In genomic region chr2:129609224-129609623, GRCh38 we compare ENCODE assay signal across 39 cellular contexts.
"Had no signal": no experiment of that assay in that cellular context is flagged by ENCODE, and none has a peak within 500 bp of the region (broad histone marks: within the 10 kb centered on the region; RNA-seq: fewer than 3 reads in every experiment).

No MANE protein-coding gene starts in this region.

- FAIRE-seq: astrocyte, bronchial epithelial cell had no signal

- H3K36me3 Mint-ChIP-seq: activated naive CD4-positive, alpha-beta T cell treated with anti-CD3 and anti-CD28 coated beads, Interleukin-2, amount 10 ng/mL, durations not matched to agents 7 days and 5 days; activated naive CD4-positive, alpha-beta T cell treated with anti-CD3 and anti-CD28 coated beads, Interleukin-2, amount 50 U/mL, for 24 hours; activated naive CD8-positive, alpha-beta T cell; activated naive CD8-positive, alpha-beta T cell treated with anti-CD3 and anti-CD28 coated beads for 36 hours; activated naive CD8-positive, alpha-beta T cell treated with anti-CD3 and anti-CD28 coated beads, Interleukin-2, amount 10 ng/mL, durations not matched to agents 7 days and 5 days; brain had no signal

- ATAC-seq: activated naive CD4-positive, alpha-beta T cell treated with anti-CD3 and anti-CD28 coated beads, Interleukin-2, amount 50 U/mL, for 72 hours; activated naive CD8-positive, alpha-beta T cell treated with anti-CD3 and anti-CD28 coated beads, Interleukin-2, amount 50 U/mL, for 24 hours; activated T-cell treated with anti-CD3 and anti-CD28 coated beads, Interleukin-2, amount 50 U/mL, for 4 hours; activated T-cell treated with anti-CD3 and anti-CD28 coated beads, Interleukin-2, amount 50 U/mL, for 72 hours; activated T-helper 17 cell treated with anti-CD3 and anti-CD28 coated beads, Interleukin-2, amount 50 U/mL, for 72 hours; body of pancreas had no signal

- DNase-seq: activated effector memory CD4-positive, alpha-beta T cell treated with anti-CD3 and anti-CD28 coated beads, Interleukin-2, amount 50 U/mL, for 16 hours; activated effector memory CD4-positive, alpha-beta T cell treated with Interleukin-2 at 50 U/mL for 16 hours; activated gamma-delta T cell; activated gamma-delta T cell treated with Interleukin-2 at 50 U/mL for 16 hours; activated naive CD4-positive, alpha-beta T cell; activated naive CD4-positive, alpha-beta T cell treated with anti-CD3 and anti-CD28 coated beads for 36 hours; activated naive CD4-positive, alpha-beta T cell treated with anti-CD3 and anti-CD28 coated beads, Interleukin-2, amount 10 ng/mL, durations not matched to agents 7 days and 5 days; activated naive CD4-positive, alpha-beta T cell treated with anti-CD3 and anti-CD28 coated beads, Interleukin-2, amount 50 U/mL, for 16 hours; activated naive CD4-positive, alpha-beta T cell treated with Interleukin-2 at 50 U/mL for 16 hours; activated naive CD8-positive, alpha-beta T cell treated with anti-CD3 and anti-CD28 coated beads for 36 hours; activated naive CD8-positive, alpha-beta T cell treated with anti-CD3 and anti-CD28 coated beads, Interleukin-2, amount 10 ng/mL, durations not matched to agents 7 days and 5 days; activated naive CD8-positive, alpha-beta T cell treated with anti-CD3 and anti-CD28 coated beads, Interleukin-2, amount 50 U/mL, for 24 hours; activated T-cell treated with anti-CD3 and anti-CD28 coated beads, Interleukin-2, amount 50 U/mL, for 24 hours; activated T-cell treated with anti-CD3 and anti-CD28 coated beads, Interleukin-2, amount 50 U/mL, for 4 hours; activated T-cell treated with anti-CD3 and anti-CD28 coated beads, Interleukin-2, amount 50 U/mL, for 48 hours; activated T-cell treated with anti-CD3 and anti-CD28 coated beads, Interleukin-2, amount 50 U/mL, for 72 hours; adrenal gland; amniotic stem cell; amygdala; anterior cingulate cortex; aorta; body of pancreas; brain microvascular endothelial cell; caudate nucleus; central memory CD4-positive, alpha-beta T cell; cerebellar nuclear complex had no signal

- H3K4me3 Mint-ChIP-seq: activated naive CD4-positive, alpha-beta T cell treated with anti-CD3 and anti-CD28 coated beads for 36 hours; activated naive CD4-positive, alpha-beta T cell treated with anti-CD3 and anti-CD28 coated beads, Interleukin-2, amount 10 ng/mL, durations not matched to agents 7 days and 5 days; activated naive CD4-positive, alpha-beta T cell treated with anti-CD3 and anti-CD28 coated beads, Interleukin-2, amount 50 U/mL, for 24 hours; activated naive CD8-positive, alpha-beta T cell; activated naive CD8-positive, alpha-beta T cell treated with anti-CD3 and anti-CD28 coated beads for 36 hours; activated naive CD8-positive, alpha-beta T cell treated with anti-CD3 and anti-CD28 coated beads, Interleukin-2, amount 10 ng/mL, durations not matched to agents 7 days and 5 days; activated naive CD8-positive, alpha-beta T cell treated with anti-CD3 and anti-CD28 coated beads, Interleukin-2, amount 50 U/mL, for 24 hours; activated T-cell treated with anti-CD3 and anti-CD28 coated beads, Interleukin-2, amount 50 U/mL, for 24 hours; activated T-cell treated with anti-CD3 and anti-CD28 coated beads, Interleukin-2, amount 50 U/mL, for 4 hours; activated T-cell treated with anti-CD3 and anti-CD28 coated beads, Interleukin-2, amount 50 U/mL, for 72 hours; activated T-helper 1 cell treated with anti-CD3 and anti-CD28 coated beads, Interleukin-12 subunit alpha, Interleukin-12 subunit beta, Interleukin-2, Interleukin-4 antibody, amounts not matched to agents 30 ng/mL and 10 ng/mL and 1 ng/mL, durations not matched to agents 14 hours and 24 hours and 36 hours; activated T-helper 17 cell treated with anti-CD3 and anti-CD28 coated beads, Interleukin-2, amount 50 U/mL, for 72 hours; brain; central memory CD8-positive, alpha-beta T cell had no signal

- H3K9me3 ChIP-seq: adrenal gland, ascending aorta, body of pancreas, breast epithelium had no signal

- H3K27ac Mint-ChIP-seq: activated naive CD4-positive, alpha-beta T cell treated with anti-CD3 and anti-CD28 coated beads for 36 hours; activated naive CD4-positive, alpha-beta T cell treated with anti-CD3 and anti-CD28 coated beads, Interleukin-2, amount 10 ng/mL, durations not matched to agents 7 days and 5 days; activated naive CD4-positive, alpha-beta T cell treated with anti-CD3 and anti-CD28 coated beads, Interleukin-2, amount 50 U/mL, for 24 hours; activated naive CD4-positive, alpha-beta T cell treated with anti-CD3 and anti-CD28 coated beads, Interleukin-2, amount 50 U/mL, for 72 hours; activated naive CD8-positive, alpha-beta T cell; activated naive CD8-positive, alpha-beta T cell treated with anti-CD3 and anti-CD28 coated beads for 36 hours; activated naive CD8-positive, alpha-beta T cell treated with anti-CD3 and anti-CD28 coated beads, Interleukin-2, amount 10 ng/mL, durations not matched to agents 7 days and 5 days; activated naive CD8-positive, alpha-beta T cell treated with anti-CD3 and anti-CD28 coated beads, Interleukin-2, amount 50 U/mL, for 24 hours; activated T-cell treated with anti-CD3 and anti-CD28 coated beads, Interleukin-2, amount 50 U/mL, for 24 hours; activated T-cell treated with anti-CD3 and anti-CD28 coated beads, Interleukin-2, amount 50 U/mL, for 72 hours; activated T-helper 1 cell treated with anti-CD3 and anti-CD28 coated beads, Interleukin-12 subunit alpha, Interleukin-12 subunit beta, Interleukin-2, Interleukin-4 antibody, amounts not matched to agents 30 ng/mL and 10 ng/mL and 1 ng/mL, durations not matched to agents 14 hours and 24 hours and 36 hours; activated T-helper 17 cell treated with anti-CD3 and anti-CD28 coated beads, Interleukin-2, amount 50 U/mL, for 72 hours; activated T-helper 2 cell treated with anti-CD3 and anti-CD28 coated beads, Interferon-gamma antibody, Interleukin-2, Interleukin-4, amounts not matched to agents 10 μg/mL and 5 μg/mL and 100 μg/mL, durations not matched to agents 14 hours and 24 hours and 36 hours had no signal

- H3K27me3 Mint-ChIP-seq: activated naive CD4-positive, alpha-beta T cell treated with anti-CD3 and anti-CD28 coated beads, Interleukin-2, amount 10 ng/mL, durations not matched to agents 7 days and 5 days; activated naive CD8-positive, alpha-beta T cell treated with anti-CD3 and anti-CD28 coated beads, Interleukin-2, amount 50 U/mL, for 24 hours had no signal

- H3K27ac ChIP-seq: adrenal gland, ascending aorta, body of pancreas, brain microvascular endothelial cell, breast epithelium, cardiac muscle cell had no signal

- H3K27me3 ChIP-seq: adrenal gland, ascending aorta, body of pancreas, brain microvascular endothelial cell, breast epithelium, cardiac muscle cell had no signal

- H3K4me3 ChIP-seq: adrenal gland, ascending aorta, body of pancreas, breast epithelium, cardiac muscle cell had no signal

- H3K36me3 ChIP-seq: adrenal gland, ascending aorta, brain microvascular endothelial cell, breast epithelium, cardiac muscle cell had no signal

- H3K4me1 ChIP-seq: adrenal gland, ascending aorta, body of pancreas, breast epithelium had no signal

- H3K4me1 Mint-ChIP-seq: activated naive CD4-positive, alpha-beta T cell treated with anti-CD3 and anti-CD28 coated beads, Interleukin-2, amount 10 ng/mL, durations not matched to agents 7 days and 5 days; activated naive CD4-positive, alpha-beta T cell treated with anti-CD3 and anti-CD28 coated beads, Interleukin-2, amount 50 U/mL, for 24 hours; activated naive CD8-positive, alpha-beta T cell treated with anti-CD3 and anti-CD28 coated beads for 36 hours; activated naive CD8-positive, alpha-beta T cell treated with anti-CD3 and anti-CD28 coated beads, Interleukin-2, amount 50 U/mL, for 24 hours; activated T-helper 17 cell treated with anti-CD3 and anti-CD28 coated beads, Interleukin-2, amount 50 U/mL, for 72 hours; central memory CD8-positive, alpha-beta T cell had no signal

- H3K9me3 Mint-ChIP-seq: activated naive CD4-positive, alpha-beta T cell treated with anti-CD3 and anti-CD28 coated beads, Interleukin-2, amount 50 U/mL, for 24 hours; activated naive CD8-positive, alpha-beta T cell treated with anti-CD3 and anti-CD28 coated beads, Interleukin-2, amount 50 U/mL, for 24 hours; activated T-cell treated with anti-CD3 and anti-CD28 coated beads, Interleukin-2, amount 50 U/mL, for 24 hours; activated T-helper 1 cell treated with anti-CD3 and anti-CD28 coated beads, Interleukin-12 subunit alpha, Interleukin-12 subunit beta, Interleukin-2, Interleukin-4 antibody, amounts not matched to agents 30 ng/mL and 10 ng/mL and 1 ng/mL, durations not matched to agents 14 hours and 24 hours and 36 hours; activated T-helper 2 cell treated with anti-CD3 and anti-CD28 coated beads, Interferon-gamma antibody, Interleukin-2, Interleukin-4, amounts not matched to agents 10 μg/mL and 5 μg/mL and 100 μg/mL, durations not matched to agents 14 hours and 24 hours and 36 hours had no signal
